In the genomic region with DNA sequence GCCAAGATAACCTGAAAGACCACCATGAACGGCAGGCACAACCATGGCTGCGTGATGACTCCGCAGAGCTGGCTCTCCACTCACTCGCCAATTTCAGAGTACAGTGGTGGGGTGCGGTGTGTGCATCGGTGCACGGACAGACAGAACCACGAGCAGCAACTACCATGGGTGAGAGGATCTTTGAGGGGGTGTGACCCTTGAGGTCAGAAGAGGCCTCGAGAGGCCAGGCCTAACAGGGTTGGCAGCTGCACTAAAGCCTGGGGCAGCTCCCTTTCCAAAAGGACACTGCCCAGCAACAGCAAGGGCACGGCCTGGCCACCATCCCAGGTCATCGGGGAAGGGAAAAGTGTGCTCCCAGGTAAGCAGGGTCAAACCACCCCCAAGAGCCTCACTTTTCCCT, we compare ENCODE assay signal across 18 cellular contexts. TPM values are rescaled to one million over a fixed set of nuclear protein-coding genes. Genes with fewer than 3 reads are reported as not detected.
DNase-seq lines count a peak whose midpoint lies in the region; ATAC-seq, FAIRE-seq and TF ChIP-seq lines count a peak whose summit lies in the region.
"Had no signal": no experiment of that assay in that cellular context is flagged by ENCODE, and none has a peak within 500 bp of the region (broad histone marks: within the 10 kb centered on the region; RNA-seq: fewer than 3 reads in every experiment).

No MANE protein-coding gene starts in this region.

- no peak for ATAC-seq in activated CD8-positive, alpha-beta T cell treated with anti-CD3 and anti-CD28 coated beads, Interleukin-2, amount 10 ng/mL, durations not matched to agents 7 days and 5 days
- ATAC-seq in HepG2 = no peak
- ATAC-seq in HG03469 (IDR thresholded peaks at IDR 0.05; ENCODE audit: unreplicated experiment) = no peak
- ATAC-seq: pancreas had no signal

- H3K4me1 Mint-ChIP-seq in Calu3 (ENCODE audit: low read depth, unreplicated experiment) = peaks cover 20% of the 10 kb centered on the region
- peaks cover 8% of the 10 kb centered on the region for H3K4me1 Mint-ChIP-seq in activated CD8-positive, alpha-beta T cell treated with anti-CD3 and anti-CD28 coated beads, Interleukin-2, amount 10 ng/mL, durations not matched to agents 7 days and 5 days (ENCODE audit: low read depth)

- WGBS in HepG2 (ENCODE audit: low lambda C conversion rate) = 96% methylated on average over 11 of the region's 11 CpGs

- H2AFZ ChIP-seq in HepG2 (ENCODE audit: low read length) = no peak overlapping the region

- peaks cover 5% of the 10 kb centered on the region for H4K20me1 ChIP-seq in HepG2 (ENCODE audit: insufficient read depth, low read length)

- intact Hi-C loops in Calu3 (cut with micrococcal nuclease; ENCODE audit: unreplicated experiment) (no loop called here), HepG2 (cut with micrococcal nuclease; ENCODE audit: unreplicated experiment) (loop anchor here (5.0 kb wide), 1 partner anchor 56 kb away; a partner anchor contains a TSS)

- no peak overlapping the region for H3K4me2 ChIP-seq in HepG2 (ENCODE audit: low read depth, low read length)

- TF ChIP-seq RAD21 in HepG2 (CRISPR knock-in tag; IDR thresholded peaks at IDR 0.05) = no peak

- H3K36me3 Mint-ChIP-seq in Calu3 (ENCODE audit: insufficient read depth, unreplicated experiment) = peaks cover 96% of the 10 kb centered on the region
- H3K36me3 Mint-ChIP-seq in activated CD8-positive, alpha-beta T cell treated with anti-CD3 and anti-CD28 coated beads, Interleukin-2, amount 10 ng/mL, durations not matched to agents 7 days and 5 days (ENCODE audit: low read depth) = peaks cover 56% of the 10 kb centered on the region

- CTCF ChIA-PET in Calu3 (lab: Charles Lee) (interaction anchor here (2.8 kb wide), 1 partner anchor 38 kb away, joined by 15 read pairs; a partner anchor contains a TSS), HepG2 (lab: Yijun Ruan, JAX; ENCODE audit: low intra/inter-chr PET ratio, low total read pairs) (no interaction called here)
- CTCF ChIA-PET in activated CD8-positive, alpha-beta T cell treated with anti-CD3 and anti-CD28 coated beads, Interleukin-2, amount 10 ng/mL, durations not matched to agents 7 days and 5 days (lab: Charles Lee) = interaction anchor here (1.9 kb wide), 1 partner anchor 9 kb away, joined by 9 read pairs; no protein-coding TSS in a partner anchor

- peak overlapping the region; percentile 99 for H3K27ac ChIP-seq in 22Rv1
- H3K27ac ChIP-seq in HepG2 (ENCODE audit: extremely low read length, insufficient read depth, low read length) = no peak overlapping the region

- H3K9ac ChIP-seq in HepG2 (ENCODE audit: insufficient read depth, low read depth, low read length) = no peak overlapping the region

- TF ChIP-seq CTCF in 22Rv1 (IDR thresholded peaks at IDR 0.05) = no peak
- no peak for TF ChIP-seq CTCF in Calu3 (IDR thresholded peaks at IDR 0.05; ENCODE audit: unreplicated experiment)
- no peak for TF ChIP-seq CTCF in HepG2 (CRISPR knock-in tag; IDR thresholded peaks at IDR 0.05)

- H3K79me2 ChIP-seq in HepG2 (ENCODE audit: insufficient read depth, low read length) = peaks cover 21% of the 10 kb centered on the region

- TF ChIP-seq EP300 in HepG2 (IDR thresholded peaks at IDR 0.05; ENCODE audit: low read depth in 2 of 2, low read length in 2 of 2) = no peak
- TF ChIP-seq EP300 in HepG2 (CRISPR knock-in tag; IDR thresholded peaks at IDR 0.05; ENCODE audit: borderline replicate concordance) = no peak

- H3K4me1 ChIP-seq in HepG2 (ENCODE audit: insufficient read depth, low read length) = peaks cover 27% of the 10 kb centered on the region

- POLR2A ChIA-PET in activated CD8-positive, alpha-beta T cell treated with anti-CD3 and anti-CD28 coated beads, Interleukin-2, amount 10 ng/mL, durations not matched to agents 7 days and 5 days (lab: Charles Lee) = interaction anchor here (0.6 to 3.5 kb wide), 3 partner anchors 10 to 12 kb away, joined by 3 to 14 read pairs (median 4); no protein-coding TSS in a partner anchor
- POLR2A ChIA-PET in HepG2 (lab: Yijun Ruan, JAX) = interaction anchor here (1.0 to 3.7 kb wide), 3 partner anchors 27 to 99 kb away, joined by 3 to 79 read pairs (median 56); a partner anchor contains a TSS

- no peak overlapping the region for H3K4me3 Mint-ChIP-seq in Calu3 (ENCODE audit: low read depth, unreplicated experiment)
- H3K4me3 Mint-ChIP-seq in activated CD8-positive, alpha-beta T cell treated with anti-CD3 and anti-CD28 coated beads, Interleukin-2, amount 10 ng/mL, durations not matched to agents 7 days and 5 days = no peak overlapping the region
- H3K4me3 Mint-ChIP-seq: activated naive CD8-positive, alpha-beta T cell treated with anti-CD3 and anti-CD28 coated beads, Interleukin-2, amount 10 ng/mL, durations not matched to agents 7 days and 5 days had no signal

- TF ChIP-seq POLR2A in HepG2 (IDR thresholded peaks at IDR 0.05; ENCODE audit: insufficient read depth in 1 of 2, low read depth in 2 of 2, low read length in 2 of 2) = 0 out of 4 replicates have a peak, but pooled peaks of 1 of the 2 experiments have one; percentile 10

- no peak for DNase-seq in Calu3
- DNase-seq in activated CD8-positive, alpha-beta T cell treated with anti-CD3 and anti-CD28 coated beads, Interleukin-2, amount 10 ng/mL, durations not matched to agents 7 days and 5 days = no peak
- DNase-seq in HepG2 (ENCODE audit: low spot score) = no peak
- DNase-seq in dermis blood vessel endothelial cell = no peak
- no peak for DNase-seq in stimulated activated CD4-positive, alpha-beta T cell treated with anti-CD3 and anti-CD28 coated beads, Interleukin-2, amount 100 ng/mL, for 24 hours
- DNase-seq in ACHN = no peak
- DNase-seq: activated naive CD8-positive, alpha-beta T cell treated with anti-CD3 and anti-CD28 coated beads, Interleukin-2, amount 10 ng/mL, durations not matched to agents 7 days and 5 days; AML-193; cerebellar nuclear complex; DMS79; Kasumi-1; NCI-H2029 treated with DMSO at 0.1 percent for 48 hours; NCI-H82; substantia nigra; T-helper 9 cell had no signal

- in situ Hi-C loops in HepG2 (cut with HindIII; ENCODE audit: extremely low pct_ligation_motif_present, low pct_unique_long_range_greater_than_20kb) (no loop called here), ACHN (cut with HindIII; ENCODE audit: low pct_ligation_motif_present, low pct_unique_long_range_greater_than_20kb, low sequenced_read_pairs) (no loop called here)

- no peaks in the 10 kb centered on the region for H3K9me3 ChIP-seq in HepG2 (ENCODE audit: low read length)
- H3K9me3 ChIP-seq: pancreas had no signal

- H3K27ac Mint-ChIP-seq in Calu3 (ENCODE audit: unreplicated experiment) = peak overlapping the region; percentile 88
- H3K27ac Mint-ChIP-seq in activated CD8-positive, alpha-beta T cell treated with anti-CD3 and anti-CD28 coated beads, Interleukin-2, amount 10 ng/mL, durations not matched to agents 7 days and 5 days = peak overlapping the region; percentile 52
- H3K27ac Mint-ChIP-seq: activated naive CD8-positive, alpha-beta T cell treated with anti-CD3 and anti-CD28 coated beads, Interleukin-2, amount 10 ng/mL, durations not matched to agents 7 days and 5 days had no signal

- BruUV-seq in Calu3 (replicated peaks; lab: Mats Ljungman, UMichigan) (no TSS peak), HepG2 (replicated peaks; lab: Mats Ljungman, UMichigan) (no TSS peak)

- peaks cover 14 to 48% of the 10 kb centered on the region in 2 experiments for H3K36me3 ChIP-seq in HepG2 (replicated peaks in 1 of 2; ENCODE audit: control insufficient read depth in 1 of 2, insufficient read depth in 2 of 2, low read length in 2 of 2)

- H3K27me3 Mint-ChIP-seq in Calu3 (ENCODE audit: unreplicated experiment) = no peaks in the 10 kb centered on the region
- H3K27me3 Mint-ChIP-seq in activated CD8-positive, alpha-beta T cell treated with anti-CD3 and anti-CD28 coated beads, Interleukin-2, amount 10 ng/mL, durations not matched to agents 7 days and 5 days (ENCODE audit: low read depth) = no peaks in the 10 kb centered on the region
- H3K27me3 Mint-ChIP-seq: activated naive CD8-positive, alpha-beta T cell treated with anti-CD3 and anti-CD28 coated beads, Interleukin-2, amount 10 ng/mL, durations not matched to agents 7 days and 5 days had no signal

- H3K27me3 ChIP-seq in HepG2 (ENCODE audit: control insufficient read depth in 1 of 2, insufficient read depth in 2 of 2, low read length in 2 of 2) = no peaks in the 10 kb centered on the region; a peak in 1 of 5 replicates
- H3K27me3 ChIP-seq: pancreas had no signal

- no peaks in the 10 kb centered on the region for H3K9me3 Mint-ChIP-seq in Calu3 (ENCODE audit: low read depth, unreplicated experiment)
- no peaks in the 10 kb centered on the region for H3K9me3 Mint-ChIP-seq in activated CD8-positive, alpha-beta T cell treated with anti-CD3 and anti-CD28 coated beads, Interleukin-2, amount 10 ng/mL, durations not matched to agents 7 days and 5 days (ENCODE audit: insufficient read depth)
- H3K9me3 Mint-ChIP-seq: activated naive CD8-positive, alpha-beta T cell treated with anti-CD3 and anti-CD28 coated beads, Interleukin-2, amount 10 ng/mL, durations not matched to agents 7 days and 5 days had no signal

- no peak overlapping the region for H3K4me3 ChIP-seq in HepG2 (replicated peaks in 1 of 3; ENCODE audit: insufficient read depth in 1 of 3, low read depth in 2 of 3, low read length in 3 of 3)
- H3K4me3 ChIP-seq: pancreas had no signal

- no peak for FAIRE-seq in HepG2 (lab: Jason Lieb, UNC)
- FAIRE-seq: pancreas had no signal

RNA-seq across cellular contexts. Expression of a gene that starts 1.9 kb away (rescaled TPM):
- total RNA-seq in Calu3 (2022) (85.7 and 87.5 TPM in 2 replicates), HepG2 (2016; rRNA removed; fragmentation: Illumina TruSeq; extraction: Trizol) (73.8 and 82.0 TPM in 2 replicates), dermis blood vessel endothelial cell (32.3 and 37.8 TPM in 2 replicates)
- 10 to 100 TPM; 36.0 to 41.1 TPM for total RNA-seq in activated CD8-positive, alpha-beta T cell treated with anti-CD3 and anti-CD28 coated beads, Interleukin-2, amount 10 ng/mL, durations not matched to agents 7 days and 5 days
- total RNA-seq in HepG2 (2016; cell fraction: cytosol; rRNA removed; fragmentation: Illumina TruSeq; extraction: Trizol; ENCODE audit: low read depth) = 44.2 and 54.8 TPM in 2 replicates
- 75.0 and 87.4 TPM in 2 replicates for total RNA-seq in HepG2 (2016; cell fraction: insoluble cytoplasmic fraction; rRNA removed; fragmentation: Illumina TruSeq; extraction: Trizol)
- total RNA-seq in HepG2 (2016; cell fraction: membrane; rRNA removed; fragmentation: Illumina TruSeq; extraction: Trizol) = 72.9 and 79.9 TPM in 2 replicates
- 36.0 and 44.8 TPM in 2 replicates for total RNA-seq in HepG2 (2016; cell fraction: nucleus; rRNA removed; fragmentation: Illumina TruSeq; extraction: Trizol)
- 102 and 117 TPM in 2 replicates for polyA plus RNA-seq in HepG2 (2011; rRNA removed)
- polyA plus RNA-seq in HepG2 (2011; cell fraction: cytosol; rRNA removed) = 92.8 and 162 TPM in 2 replicates
- 91.6 and 93.8 TPM in 2 replicates for polyA plus RNA-seq in HepG2 (2011; cell fraction: nucleus; rRNA removed)
- polyA plus RNA-seq in HepG2 (2012) = 64.9 and 71.4 TPM in 2 replicates
- 65.1 and 77.0 TPM in 2 replicates for polyA plus RNA-seq in HepG2 (2016; cell fraction: cytosol; fragmentation: Illumina TruSeq; extraction: Trizol; ENCODE audit: low read depth)
- polyA plus RNA-seq in HepG2 (2016; cell fraction: insoluble cytoplasmic fraction; fragmentation: Illumina TruSeq; extraction: Trizol; ENCODE audit: low read depth) = 81.7 and 86.2 TPM in 2 replicates
- polyA plus RNA-seq in HepG2 (2016; cell fraction: membrane; fragmentation: Illumina TruSeq; extraction: Trizol; ENCODE audit: low read depth) = 77.8 and 83.0 TPM in 2 replicates
- polyA plus RNA-seq in HepG2 (2016; cell fraction: nucleus; fragmentation: Illumina TruSeq; extraction: Trizol; ENCODE audit: insufficient read depth, low read depth) = 91.3 and 94.3 TPM in 2 replicates
- 56.0 and 57.4 TPM in 2 replicates for polyA minus RNA-seq in HepG2 (2011; rRNA and poly(A)+ RNA removed; ENCODE audit: low replicate concordance)
- 29.4 and 32.4 TPM in 2 replicates for polyA minus RNA-seq in HepG2 (2011; cell fraction: cytosol; rRNA and poly(A)+ RNA removed)
- polyA minus RNA-seq in HepG2 (2011; cell fraction: nucleus; rRNA and poly(A)+ RNA removed) = 20.0 and 23.1 TPM in 2 replicates

RNA-seq across cellular contexts. Expression of a gene that starts 14.6 kb away (rescaled TPM):
- total RNA-seq in Calu3 (2022) (287 and 301 TPM in 2 replicates), HepG2 (2016; rRNA removed; fragmentation: Illumina TruSeq; extraction: Trizol) (126 and 127 TPM in 2 replicates), dermis blood vessel endothelial cell (61.8 and 85.0 TPM in 2 replicates)
- total RNA-seq in activated CD8-positive, alpha-beta T cell treated with anti-CD3 and anti-CD28 coated beads, Interleukin-2, amount 10 ng/mL, durations not matched to agents 7 days and 5 days = 100 to 1,000 TPM; 260 to 268 TPM
- 107 and 119 TPM in 2 replicates for total RNA-seq in HepG2 (2016; cell fraction: cytosol; rRNA removed; fragmentation: Illumina TruSeq; extraction: Trizol; ENCODE audit: low read depth)
- total RNA-seq in HepG2 (2016; cell fraction: insoluble cytoplasmic fraction; rRNA removed; fragmentation: Illumina TruSeq; extraction: Trizol) = 112 and 126 TPM in 2 replicates
- 166 and 205 TPM in 2 replicates for total RNA-seq in HepG2 (2016; cell fraction: membrane; rRNA removed; fragmentation: Illumina TruSeq; extraction: Trizol)
- total RNA-seq in HepG2 (2016; cell fraction: nucleus; rRNA removed; fragmentation: Illumina TruSeq; extraction: Trizol) = 68.5 and 74.4 TPM in 2 replicates
- 124 and 133 TPM in 2 replicates for polyA plus RNA-seq in HepG2 (2011; rRNA removed)
- polyA plus RNA-seq in HepG2 (2011; cell fraction: cytosol; rRNA removed) = 158 and 199 TPM in 2 replicates
- polyA plus RNA-seq in HepG2 (2011; cell fraction: nucleus; rRNA removed) = 131 and 132 TPM in 2 replicates
- polyA plus RNA-seq in HepG2 (2012) = 112 and 128 TPM in 2 replicates
- polyA plus RNA-seq in HepG2 (2016; cell fraction: cytosol; fragmentation: Illumina TruSeq; extraction: Trizol; ENCODE audit: low read depth) = 93.4 and 128 TPM in 2 replicates
- polyA plus RNA-seq in HepG2 (2016; cell fraction: insoluble cytoplasmic fraction; fragmentation: Illumina TruSeq; extraction: Trizol; ENCODE audit: low read depth) = 156 and 204 TPM in 2 replicates
- 175 and 195 TPM in 2 replicates for polyA plus RNA-seq in HepG2 (2016; cell fraction: membrane; fragmentation: Illumina TruSeq; extraction: Trizol; ENCODE audit: low read depth)
- 161 and 166 TPM in 2 replicates for polyA plus RNA-seq in HepG2 (2016; cell fraction: nucleus; fragmentation: Illumina TruSeq; extraction: Trizol; ENCODE audit: insufficient read depth, low read depth)
- polyA minus RNA-seq in HepG2 (2011; rRNA and poly(A)+ RNA removed; ENCODE audit: low replicate concordance) = 166 and 194 TPM in 2 replicates
- 58.7 and 73.6 TPM in 2 replicates for polyA minus RNA-seq in HepG2 (2011; cell fraction: cytosol; rRNA and poly(A)+ RNA removed)
- polyA minus RNA-seq in HepG2 (2011; cell fraction: nucleus; rRNA and poly(A)+ RNA removed) = 82.8 and 98.0 TPM in 2 replicates

RNA-seq across cellular contexts. Expression of a gene that starts 17.0 kb away (rescaled TPM):
- total RNA-seq in Calu3 (2022) = 5.7 and 7.5 TPM in 2 replicates
- 1 to 10 TPM; 3.3 to 4.1 TPM for total RNA-seq in activated CD8-positive, alpha-beta T cell treated with anti-CD3 and anti-CD28 coated beads, Interleukin-2, amount 10 ng/mL, durations not matched to agents 7 days and 5 days
- 0.11 and 0.44 TPM in 2 replicates for total RNA-seq in HepG2 (2016; rRNA removed; fragmentation: Illumina TruSeq; extraction: Trizol)
- 0.18 and 0.30 TPM in 2 replicates for total RNA-seq in HepG2 (2016; cell fraction: cytosol; rRNA removed; fragmentation: Illumina TruSeq; extraction: Trizol; ENCODE audit: low read depth)
- total RNA-seq in HepG2 (2016; cell fraction: insoluble cytoplasmic fraction; rRNA removed; fragmentation: Illumina TruSeq; extraction: Trizol) = 0.45 TPM in 1 of 2 replicates, not detected in the other
- total RNA-seq in HepG2 (2016; cell fraction: membrane; rRNA removed; fragmentation: Illumina TruSeq; extraction: Trizol) = 0.09 and 0.24 TPM in 2 replicates
- total RNA-seq in HepG2 (2016; cell fraction: nucleus; rRNA removed; fragmentation: Illumina TruSeq; extraction: Trizol) = 0.65 and 0.85 TPM in 2 replicates
- polyA plus RNA-seq in HepG2 (2011; rRNA removed) = 0.50 and 1.2 TPM in 2 replicates
- polyA plus RNA-seq in HepG2 (2011; cell fraction: cytosol; rRNA removed) = 0.12 and 0.42 TPM in 2 replicates
- 11.0 and 14.4 TPM in 2 replicates for polyA plus RNA-seq in HepG2 (2011; cell fraction: nucleus; rRNA removed)
- polyA plus RNA-seq in HepG2 (2012) = 0.50 and 0.95 TPM in 2 replicates
- polyA plus RNA-seq in HepG2 (2016; cell fraction: cytosol; fragmentation: Illumina TruSeq; extraction: Trizol; ENCODE audit: low read depth) = 0.25 and 0.43 TPM in 2 replicates
- not detected in 2 replicates for polyA plus RNA-seq in HepG2 (2016; cell fraction: insoluble cytoplasmic fraction; fragmentation: Illumina TruSeq; extraction: Trizol; ENCODE audit: low read depth)
- polyA plus RNA-seq in HepG2 (2016; cell fraction: membrane; fragmentation: Illumina TruSeq; extraction: Trizol; ENCODE audit: low read depth) = 0.29 and 0.42 TPM in 2 replicates
- 1.3 and 2.4 TPM in 2 replicates for polyA plus RNA-seq in HepG2 (2016; cell fraction: nucleus; fragmentation: Illumina TruSeq; extraction: Trizol; ENCODE audit: insufficient read depth, low read depth)
- 0.52 and 1.6 TPM in 2 replicates for polyA minus RNA-seq in HepG2 (2011; rRNA and poly(A)+ RNA removed; ENCODE audit: low replicate concordance)
- polyA minus RNA-seq in HepG2 (2011; cell fraction: cytosol; rRNA and poly(A)+ RNA removed) = not detected in 2 replicates
- polyA minus RNA-seq in HepG2 (2011; cell fraction: nucleus; rRNA and poly(A)+ RNA removed) = 1.4 and 2.4 TPM in 2 replicates
- 0.51 and 0.56 TPM in 2 replicates for total RNA-seq in dermis blood vessel endothelial cell

RNA-seq across cellular contexts. Expression of a gene that starts 29.9 kb away (rescaled TPM):
- 35.4 and 36.5 TPM in 2 replicates for total RNA-seq in Calu3 (2022)
- 10 to 100 TPM; 33.8 to 34.3 TPM for total RNA-seq in activated CD8-positive, alpha-beta T cell treated with anti-CD3 and anti-CD28 coated beads, Interleukin-2, amount 10 ng/mL, durations not matched to agents 7 days and 5 days
- 10.3 and 19.5 TPM in 2 replicates for total RNA-seq in HepG2 (2016; rRNA removed; fragmentation: Illumina TruSeq; extraction: Trizol)
- 6.9 and 8.8 TPM in 2 replicates for total RNA-seq in HepG2 (2016; cell fraction: cytosol; rRNA removed; fragmentation: Illumina TruSeq; extraction: Trizol; ENCODE audit: low read depth)
- 8.9 and 20.8 TPM in 2 replicates for total RNA-seq in HepG2 (2016; cell fraction: insoluble cytoplasmic fraction; rRNA removed; fragmentation: Illumina TruSeq; extraction: Trizol)
- total RNA-seq in HepG2 (2016; cell fraction: membrane; rRNA removed; fragmentation: Illumina TruSeq; extraction: Trizol) = 6.0 TPM in 2 replicates
- total RNA-seq in HepG2 (2016; cell fraction: nucleus; rRNA removed; fragmentation: Illumina TruSeq; extraction: Trizol) = 24.2 and 28.6 TPM in 2 replicates
- 13.8 and 17.2 TPM in 2 replicates for polyA plus RNA-seq in HepG2 (2011; rRNA removed)
- 6.1 and 10.8 TPM in 2 replicates for polyA plus RNA-seq in HepG2 (2011; cell fraction: cytosol; rRNA removed)
- 151 and 202 TPM in 2 replicates for polyA plus RNA-seq in HepG2 (2011; cell fraction: nucleus; rRNA removed)
- 6.8 and 6.9 TPM in 2 replicates for polyA plus RNA-seq in HepG2 (2012)
- 3.5 and 3.6 TPM in 2 replicates for polyA plus RNA-seq in HepG2 (2016; cell fraction: cytosol; fragmentation: Illumina TruSeq; extraction: Trizol; ENCODE audit: low read depth)
- 8.4 and 9.9 TPM in 2 replicates for polyA plus RNA-seq in HepG2 (2016; cell fraction: insoluble cytoplasmic fraction; fragmentation: Illumina TruSeq; extraction: Trizol; ENCODE audit: low read depth)
- polyA plus RNA-seq in HepG2 (2016; cell fraction: membrane; fragmentation: Illumina TruSeq; extraction: Trizol; ENCODE audit: low read depth) = 4.8 and 5.0 TPM in 2 replicates
- polyA plus RNA-seq in HepG2 (2016; cell fraction: nucleus; fragmentation: Illumina TruSeq; extraction: Trizol; ENCODE audit: insufficient read depth, low read depth) = 55.1 and 57.6 TPM in 2 replicates
- polyA minus RNA-seq in HepG2 (2011; rRNA and poly(A)+ RNA removed; ENCODE audit: low replicate concordance) = 14.4 and 15.9 TPM in 2 replicates
- 6.6 and 9.1 TPM in 2 replicates for polyA minus RNA-seq in HepG2 (2011; cell fraction: cytosol; rRNA and poly(A)+ RNA removed)
- polyA minus RNA-seq in HepG2 (2011; cell fraction: nucleus; rRNA and poly(A)+ RNA removed) = 18.3 and 20.5 TPM in 2 replicates
- 34.4 and 37.1 TPM in 2 replicates for total RNA-seq in dermis blood vessel endothelial cell

RNA-seq across cellular contexts. Expression of a gene that starts 38.7 kb away (rescaled TPM):
- 45.0 and 49.6 TPM in 2 replicates for total RNA-seq in Calu3 (2022)
- 10 to 100 TPM; 28.5 to 29.0 TPM for total RNA-seq in activated CD8-positive, alpha-beta T cell treated with anti-CD3 and anti-CD28 coated beads, Interleukin-2, amount 10 ng/mL, durations not matched to agents 7 days and 5 days
- total RNA-seq in HepG2 (2016; rRNA removed; fragmentation: Illumina TruSeq; extraction: Trizol) = 15.6 and 18.3 TPM in 2 replicates
- 17.4 and 22.1 TPM in 2 replicates for total RNA-seq in HepG2 (2016; cell fraction: cytosol; rRNA removed; fragmentation: Illumina TruSeq; extraction: Trizol; ENCODE audit: low read depth)
- total RNA-seq in HepG2 (2016; cell fraction: insoluble cytoplasmic fraction; rRNA removed; fragmentation: Illumina TruSeq; extraction: Trizol) = 14.6 and 17.3 TPM in 2 replicates
- total RNA-seq in HepG2 (2016; cell fraction: membrane; rRNA removed; fragmentation: Illumina TruSeq; extraction: Trizol) = 19.3 and 24.3 TPM in 2 replicates
- total RNA-seq in HepG2 (2016; cell fraction: nucleus; rRNA removed; fragmentation: Illumina TruSeq; extraction: Trizol) = 13.5 and 16.4 TPM in 2 replicates
- 7.3 and 8.4 TPM in 2 replicates for polyA plus RNA-seq in HepG2 (2011; rRNA removed)
- polyA plus RNA-seq in HepG2 (2011; cell fraction: cytosol; rRNA removed) = 4.2 and 9.0 TPM in 2 replicates
- polyA plus RNA-seq in HepG2 (2011; cell fraction: nucleus; rRNA removed) = 26.9 and 29.4 TPM in 2 replicates
- 5.8 and 6.7 TPM in 2 replicates for polyA plus RNA-seq in HepG2 (2012)
- 28.2 and 33.1 TPM in 2 replicates for polyA plus RNA-seq in HepG2 (2016; cell fraction: cytosol; fragmentation: Illumina TruSeq; extraction: Trizol; ENCODE audit: low read depth)
- 21.0 and 21.9 TPM in 2 replicates for polyA plus RNA-seq in HepG2 (2016; cell fraction: insoluble cytoplasmic fraction; fragmentation: Illumina TruSeq; extraction: Trizol; ENCODE audit: low read depth)
- 24.1 and 25.1 TPM in 2 replicates for polyA plus RNA-seq in HepG2 (2016; cell fraction: membrane; fragmentation: Illumina TruSeq; extraction: Trizol; ENCODE audit: low read depth)
- 37.7 and 42.5 TPM in 2 replicates for polyA plus RNA-seq in HepG2 (2016; cell fraction: nucleus; fragmentation: Illumina TruSeq; extraction: Trizol; ENCODE audit: insufficient read depth, low read depth)
- 7.8 and 25.3 TPM in 2 replicates for polyA minus RNA-seq in HepG2 (2011; rRNA and poly(A)+ RNA removed; ENCODE audit: low replicate concordance)
- 3.1 and 4.7 TPM in 2 replicates for polyA minus RNA-seq in HepG2 (2011; cell fraction: cytosol; rRNA and poly(A)+ RNA removed)
- polyA minus RNA-seq in HepG2 (2011; cell fraction: nucleus; rRNA and poly(A)+ RNA removed) = 6.1 and 8.8 TPM in 2 replicates
- total RNA-seq in dermis blood vessel endothelial cell = 18.4 and 20.2 TPM in 2 replicates
